In genomic region chr7:40350100-40350499, GRCh38 we compare ENCODE assay signal across 1 cellular context.
TF ChIP-seq lines count a peak whose summit lies in the region.

No MANE protein-coding gene starts in this region.

TF ChIP-seq in HEK293, 187 proteins besides CTCF, POLR2A, EP300 and RAD21 (continued from another document):
- TF ChIP-seq PRDM4 (tag by site-specific recombination; IDR thresholded peaks at IDR 0.05): no peak
- TF ChIP-seq ZNF792 (tag by site-specific recombination; IDR thresholded peaks at IDR 0.05): no peak
- TF ChIP-seq ZNF768 (tag by site-specific recombination; IDR thresholded peaks at IDR 0.05): no peak
- TF ChIP-seq TSHZ1 (tag by site-specific recombination; IDR thresholded peaks at IDR 0.05; ENCODE audit: borderline replicate concordance): no peak
- TF ChIP-seq ZNF510 (tag by site-specific recombination; IDR thresholded peaks at IDR 0.05; ENCODE audit: insufficient replicate concordance): peak; percentile 77
- peak; percentile 93 for TF ChIP-seq ZNF394 (tag by site-specific recombination; IDR thresholded peaks at IDR 0.05; ENCODE audit: borderline replicate concordance)
- no peak for TF ChIP-seq ZNF747 (tag by site-specific recombination; IDR thresholded peaks at IDR 0.05)
- no peak for TF ChIP-seq ZNF548 (tag by site-specific recombination; IDR thresholded peaks at IDR 0.05)
- TF ChIP-seq KLF7 (tag by site-specific recombination; IDR thresholded peaks at IDR 0.05; ENCODE audit: borderline replicate concordance): no peak
- TF ChIP-seq ZNF157 (tag by site-specific recombination; IDR thresholded peaks at IDR 0.05): no peak
- TF ChIP-seq OVOL3 (tag by site-specific recombination; IDR thresholded peaks at IDR 0.05): no peak
- TF ChIP-seq ZNF26 (tag by site-specific recombination; IDR thresholded peaks at IDR 0.05): no peak
- TF ChIP-seq ZNF677 (tag by site-specific recombination; IDR thresholded peaks at IDR 0.05): no peak
- no peak for TF ChIP-seq ZNF561 (tag by site-specific recombination; IDR thresholded peaks at IDR 0.05; ENCODE audit: borderline replicate concordance)
- no peak for TF ChIP-seq HOXD13 (CRISPR knock-in tag; IDR thresholded peaks at IDR 0.05; ENCODE audit: borderline replicate concordance)
- no peak for TF ChIP-seq ZNF292 (tag by site-specific recombination; IDR thresholded peaks at IDR 0.05; ENCODE audit: borderline replicate concordance, low read depth)
- no peak for TF ChIP-seq ZNF121 (tag by site-specific recombination; IDR thresholded peaks at IDR 0.05)
- TF ChIP-seq ZNF623 (tag by site-specific recombination; IDR thresholded peaks at IDR 0.05): peak; percentile 68
- no peak for TF ChIP-seq KLF9 (tag by site-specific recombination; IDR thresholded peaks at IDR 0.05; ENCODE audit: low read depth)
- no peak for TF ChIP-seq ELK4 (IDR thresholded peaks at IDR 0.05; ENCODE audit: borderline replicate concordance, low read depth, low read length)
- no peak for TF ChIP-seq ZNF707 (tag by site-specific recombination; IDR thresholded peaks at IDR 0.05)
- no peak for TF ChIP-seq ZBTB49 (tag by site-specific recombination; IDR thresholded peaks at IDR 0.05; ENCODE audit: low read depth)
- TF ChIP-seq ZNF23 (tag by site-specific recombination; IDR thresholded peaks at IDR 0.05; ENCODE audit: borderline replicate concordance): no peak
- TF ChIP-seq ZNF544 (tag by site-specific recombination; IDR thresholded peaks at IDR 0.05): no peak
- TF ChIP-seq PATZ1 (tag by site-specific recombination; IDR thresholded peaks at IDR 0.05): no peak
- TF ChIP-seq ZNF362 (tag by site-specific recombination; IDR thresholded peaks at IDR 0.05): no peak
